Comparison of ENCODE assay signal across 8 cellular contexts in genomic region chr11:44950625-44951472, GRCh38. TPM values are rescaled to one million over a fixed set of nuclear protein-coding genes. Genes with fewer than 3 reads are reported as not detected.
A peak's percentile ranks its signal among the peaks of the same experiment; 100 is the strongest.
DNase-seq lines count a peak whose midpoint lies in the region; ATAC-seq and TF ChIP-seq lines count a peak whose summit lies in the region.

TP53I11 (minus strand) TSS chr11:44950883; CDS start chr11:44938335, 12,548 bp downstream.

- peak within 1 kb of the TSS; percentile 87 for H3K4me3 Mint-ChIP-seq in CD4-positive, alpha-beta T cell

- H3K27ac Mint-ChIP-seq in CD4-positive, alpha-beta T cell, result no peak within 1 kb of the TSS

- H3K27me3 Mint-ChIP-seq in CD4-positive, alpha-beta T cell, result no peaks in the 10 kb centered on the region

- DNase-seq in CD4-positive, alpha-beta T cell, result peak; percentile 19 to 62 (median 42)
- peak; percentile 69 for DNase-seq in HuH-7.5 (ENCODE audit: low spot score)
- peak; percentile 44 for DNase-seq in T-helper 9 cell
- peak; percentile 79 to 85 (median 82) for DNase-seq in body of pancreas

- H3K4me3 ChIP-seq in body of pancreas (peak within 1 kb of the TSS; percentile 44 to 81), iPS-18a (ENCODE audit: low read length) (peak within 1 kb of the TSS; percentile 76), skin epidermis (peak within 1 kb of the TSS; percentile 58 to 90 (median 81))

- H3K9ac ChIP-seq in iPS-18a (ENCODE audit: low read length), result peak within 1 kb of the TSS; percentile 69

- peak; percentile 74 for ATAC-seq in CD4-positive, alpha-beta T cell (ENCODE audit: poor library complexity)
- peak; percentile 85 for ATAC-seq in body of pancreas
- no peak for ATAC-seq in GM18867 (IDR thresholded peaks at IDR 0.05; ENCODE audit: unreplicated experiment)
- ATAC-seq in GM19395 (IDR thresholded peaks at IDR 0.05; ENCODE audit: unreplicated experiment), result no peak

- H3K36me3 Mint-ChIP-seq in CD4-positive, alpha-beta T cell (ENCODE audit: low read depth), result no peaks in the 10 kb centered on the region

- CTCF ChIA-PET in CD4-positive, alpha-beta T cell (lab: Charles Lee), result no interaction called here

- 10 to 77% methylated on average over 3 to 56 of the region's 83 CpGs for WGBS in body of pancreas, 2 donors

- H3K9me3 ChIP-seq in CD4-positive, alpha-beta T cell (ENCODE audit: control insufficient read depth, low read length), result no peaks in the 10 kb centered on the region
- H3K9me3 ChIP-seq in body of pancreas, result no peaks in the 10 kb centered on the region
- H3K9me3 ChIP-seq in iPS-18a (ENCODE audit: control insufficient read depth, low read depth, low read length), result no peaks in the 10 kb centered on the region

- no peaks in the 10 kb centered on the region for H3K27me3 ChIP-seq in CD4-positive, alpha-beta T cell (ENCODE audit: control insufficient read depth, insufficient read depth, low read length)
- H3K27me3 ChIP-seq in body of pancreas, result no peaks in the 10 kb centered on the region
- H3K27me3 ChIP-seq in iPS-18a (ENCODE audit: control insufficient read depth, insufficient read depth, low read length), result peaks cover 7% of the 10 kb centered on the region

- peak; percentile 37 to 82 (median 50) for TF ChIP-seq POLR2A in body of pancreas (IDR thresholded peaks at IDR 0.05)

- no peaks in the 10 kb centered on the region for H3K36me3 ChIP-seq in body of pancreas (replicated peaks in 1 of 2; ENCODE audit: insufficient read depth in 1 of 2, low read depth in 2 of 2)
- H3K36me3 ChIP-seq in iPS-18a (ENCODE audit: control insufficient read depth, low read depth, low read length), result no peaks in the 10 kb centered on the region

- peaks cover 41% of the 10 kb centered on the region for H3K4me1 ChIP-seq in body of pancreas
- peaks cover 31% of the 10 kb centered on the region for H3K4me1 ChIP-seq in iPS-18a (ENCODE audit: control insufficient read depth, low read depth, low read length)

- H3K4me1 Mint-ChIP-seq in CD4-positive, alpha-beta T cell (ENCODE audit: low read depth), result peaks cover 5% of the 10 kb centered on the region

- H3K9me3 Mint-ChIP-seq in CD4-positive, alpha-beta T cell, result no peaks in the 10 kb centered on the region

- no peak within 1 kb of the TSS for H3K27ac ChIP-seq in CD4-positive, alpha-beta T cell (ENCODE audit: low read depth, low read length)
- H3K27ac ChIP-seq in body of pancreas (peak within 1 kb of the TSS; percentile 52 to 83 (median 66)), iPS-18a (ENCODE audit: low read length) (no peak within 1 kb of the TSS), skin epidermis (peak within 1 kb of the TSS in 20 of 21 experiments; percentile 60 to 94 (median 88))

- intact Hi-C loops in CD4-positive, alpha-beta T cell (cut with DNase I, micrococcal nuclease), result no loop called here
- intact Hi-C loops in body of pancreas (cut with DNase I), result no loop called here

- TF ChIP-seq CTCF in CD4-positive, alpha-beta T cell (IDR thresholded peaks at IDR 0.05), result peak; percentile 51
- peak; percentile 39 to 71 (median 58) for TF ChIP-seq CTCF in body of pancreas (IDR thresholded peaks at IDR 0.05)

- POLR2A ChIA-PET in CD4-positive, alpha-beta T cell (lab: Charles Lee), result interaction anchor here (0.6 to 1.4 kb wide), 2 partner anchors 129 to 140 kb away, joined by 3 read pairs; no protein-coding TSS in a partner anchor

RNA-seq across cellular contexts. Expression of gene TP53I11, which starts in this region (rescaled TPM):
- total RNA-seq in CD4-positive, alpha-beta T cell, result 1 to 10 TPM; 3.5 to 4.6 TPM
- total RNA-seq in body of pancreas, result 10 to 100 TPM; 21.8 to 91.0 TPM

Comparison
In these comparisons a context has a peak if more than half of its experiments do, and no peak if none do; other contexts are left out.
1. RNA of gene TP53I11 (total RNA-seq): 21.8 to 91.0 TPM in body of pancreas; 3.5 to 4.6 TPM in CD4-positive, alpha-beta T cell; every median in the first group is over 4 times any median in the second.
2. ATAC-seq: peak in CD4-positive, alpha-beta T cell (single experiment) and body of pancreas (single experiment); none in GM18867 (single experiment) and GM19395 (single experiment).
3. H3K27ac ChIP-seq: peak in body of pancreas (4 of 4) and skin epidermis (20 of 21); none in CD4-positive, alpha-beta T cell (single experiment) and iPS-18a (single experiment).
4. Peak in every context shown above with its lines, with median percentiles within 50 percentile points of each other: DNase-seq and H3K4me3 ChIP-seq.